16 cellular contexts compared by ENCODE assay signal in genomic region chrX:77628294-77629025, GRCh38.
DNase-seq lines count a peak whose midpoint lies in the region; ATAC-seq, FAIRE-seq and TF ChIP-seq lines count a peak whose summit lies in the region.
"Had no signal": no experiment of that assay in that cellular context is flagged by ENCODE, and none has a peak within 500 bp of the region (broad histone marks: within the 10 kb centered on the region; RNA-seq: fewer than 3 reads in every experiment).

No MANE protein-coding gene starts in this region.

- H3K27ac ChIP-seq in 22Rv1 (no peak overlapping the region), PC-3 (ENCODE audit: low read length) (no peak overlapping the region), endodermal cell (ENCODE audit: low read depth, low read length) (no peak overlapping the region)
- H3K27ac ChIP-seq: thoracic aorta had no signal

- TF ChIP-seq CTCF in 22Rv1 (IDR thresholded peaks at IDR 0.05) (peak; percentile 20; the same call in 1 of the 2 replicates), PC-3 (conservative IDR thresholded peaks at IDR 0.05; ENCODE audit: low read depth, low read length) (peak; percentile 57), endodermal cell (conservative IDR thresholded peaks at IDR 0.05) (peak; percentile 16)

- CTCF ChIA-PET in PC-3 (lab: Charles Lee): interaction anchor here (0.6 kb wide), 1 partner anchor 1350 kb away, joined by 3 read pairs; no protein-coding TSS in a partner anchor

- no peaks in the 10 kb centered on the region for H3K27me3 Mint-ChIP-seq in endodermal cell (ENCODE audit: insufficient read depth)
- H3K27me3 Mint-ChIP-seq: progenitor cell of endocrine pancreas had no signal

- no peaks in the 10 kb centered on the region for H4K20me1 ChIP-seq in PC-3 (ENCODE audit: low read length)

- H2AFZ ChIP-seq in PC-3 (ENCODE audit: low read length): no peak overlapping the region

- 100% methylated on average over 1 of the region's 1 CpG; no CpG with 5 or more reads in 1 of the 2 experiments for WGBS in endodermal cell (ENCODE audit: insufficient coverage in 1 of 2, insufficient read length in 1 of 2), 2 experiments

- H3K36me3 Mint-ChIP-seq in endodermal cell (ENCODE audit: low read depth): peaks cover 41% of the 10 kb centered on the region

- no peaks in the 10 kb centered on the region for H3K27me3 ChIP-seq in PC-3 (ENCODE audit: low read length)
- H3K27me3 ChIP-seq in endodermal cell (ENCODE audit: control insufficient read depth, insufficient read depth, low read length, poor library complexity, severe bottlenecking): no peaks in the 10 kb centered on the region

- H3F3A ChIP-seq in PC-3 (ENCODE audit: low read length, unreplicated experiment): no peaks in the 10 kb centered on the region

- POLR2A ChIA-PET in PC-3 (lab: Charles Lee; ENCODE audit: unreplicated experiment): no interaction called here

- peaks cover 44% of the 10 kb centered on the region for H3K9me3 Mint-ChIP-seq in endodermal cell

- BruUV-seq in PC-3 (replicated peaks; lab: Mats Ljungman, UMichigan): no TSS peak

- DNase-seq in GM18507 (ENCODE audit: extremely low spot score, insufficient read length, low read depth) (no peak), PC-3 (peak; percentile 40), endodermal cell (no peak), COLO668 (lab: John Stamatoyannopoulos, UW; ENCODE audit: unreplicated experiment) (no peak), head of caudate nucleus (no peak)
- DNase-seq: activated CD4-positive, alpha-beta T cell treated with anti-CD3 and anti-CD28 coated beads, Interleukin-2, amount 50 U/mL, for 48 hours; DMS79; kidney; NCI-H1417; NCI-H524; Right ventricle myocardium superior had no signal

- H3K4me2 ChIP-seq in PC-3 (ENCODE audit: low read length): no peak overlapping the region

- no peaks in the 10 kb centered on the region for H3K4me1 ChIP-seq in PC-3 (ENCODE audit: insufficient read depth, low read length)
- H3K4me1 ChIP-seq in endodermal cell (ENCODE audit: control insufficient read depth, insufficient read depth, low read length): no peaks in the 10 kb centered on the region

- H3K9ac ChIP-seq in PC-3 (ENCODE audit: low read length) (no peak overlapping the region), endodermal cell (ENCODE audit: extremely low read depth, low read length, poor library complexity, severe bottlenecking) (no peak overlapping the region)

- FAIRE-seq in GM18507 (lab: Jason Lieb, UNC): peak; percentile 15
- FAIRE-seq: kidney had no signal

- intact Hi-C loops in PC-3 (cut with micrococcal nuclease) (loop anchor here (10.0 kb wide), 1 partner anchor 734 kb away; no protein-coding TSS in a partner anchor), head of caudate nucleus (cut with DNase I) (no loop called here)

- H3K4me3 Mint-ChIP-seq in endodermal cell: no peak overlapping the region

- H3K9me3 ChIP-seq in PC-3 (ENCODE audit: low read length) (no peaks in the 10 kb centered on the region), endodermal cell (ENCODE audit: control insufficient read depth, low read length) (no peaks in the 10 kb centered on the region)
- H3K9me3 ChIP-seq: thoracic aorta had no signal

- no peak overlapping the region for H3K4me3 ChIP-seq in PC-3 (ENCODE audit: low read length)
- no peak overlapping the region for H3K4me3 ChIP-seq in endodermal cell (ENCODE audit: low read length)
- H3K4me3 ChIP-seq: thoracic aorta had no signal

- H3K36me3 ChIP-seq in PC-3 (ENCODE audit: low read depth, low read length) (0 out of 2 replicates have a peak, but pooled peaks cover 4% of the 10 kb centered on the region), endodermal cell (ENCODE audit: control insufficient read depth, insufficient read depth, low read length) (peaks cover 29% of the 10 kb centered on the region)
- H3K36me3 ChIP-seq: thoracic aorta had no signal

- H3K79me2 ChIP-seq in PC-3 (ENCODE audit: low read length): no peaks in the 10 kb centered on the region

- no peaks in the 10 kb centered on the region for H3K9me2 ChIP-seq in PC-3 (replicated peaks; ENCODE audit: low read length)

- peaks cover 8% of the 10 kb centered on the region for H3K4me1 Mint-ChIP-seq in endodermal cell

- ATAC-seq in PC-3 (no peak), HG02759 (IDR thresholded peaks at IDR 0.05; ENCODE audit: unreplicated experiment) (no peak), GM21367 (IDR thresholded peaks at IDR 0.05; ENCODE audit: unreplicated experiment) (no peak)

- no peak overlapping the region for H3K27ac Mint-ChIP-seq in endodermal cell
- H3K27ac Mint-ChIP-seq: progenitor cell of endocrine pancreas had no signal
